In genomic region chr11:14335712-14336111, GRCh38 we compare ENCODE assay signal across 15 cellular contexts. TPM values are rescaled to one million over a fixed set of nuclear protein-coding genes. Genes with fewer than 3 reads are reported as not detected.
DNase-seq lines count a peak whose midpoint lies in the region; ATAC-seq, FAIRE-seq and TF ChIP-seq lines count a peak whose summit lies in the region.
"Had no signal": no experiment of that assay in that cellular context is flagged by ENCODE, and none has a peak within 500 bp of the region (broad histone marks: within the 10 kb centered on the region; RNA-seq: fewer than 3 reads in every experiment).

No MANE protein-coding gene starts in this region.

- peaks cover 22% of the 10 kb centered on the region for H3K4me1 ChIP-seq in DND-41 (ENCODE audit: insufficient read depth, low read length)
- peaks cover 83% of the 10 kb centered on the region for H3K4me1 ChIP-seq in HUES48 (ENCODE audit: control insufficient read depth, insufficient read depth, low read length)
- peaks cover 6% of the 10 kb centered on the region for H3K4me1 ChIP-seq in astrocyte (ENCODE audit: insufficient read depth, low read length)

- H3K27me3 Mint-ChIP-seq in astrocyte (ENCODE audit: low read depth, unreplicated experiment), result no peaks in the 10 kb centered on the region
- H3K27me3 Mint-ChIP-seq in naive B cell, result no peaks in the 10 kb centered on the region

- H4K20me1 ChIP-seq in DND-41 (ENCODE audit: insufficient read depth, low read length) (peaks cover 36% of the 10 kb centered on the region), astrocyte (ENCODE audit: insufficient read depth, low read length) (peaks cover 21% of the 10 kb centered on the region)

- H3K36me3 ChIP-seq in DND-41 (ENCODE audit: insufficient read depth, low read length), result no peaks in the 10 kb centered on the region; the same call in 1 of the 2 replicates
- no peaks in the 10 kb centered on the region for H3K36me3 ChIP-seq in HUES48 (ENCODE audit: control insufficient read depth, insufficient read depth, low read length)
- no peaks in the 10 kb centered on the region for H3K36me3 ChIP-seq in astrocyte (ENCODE audit: insufficient read depth, low read length)

- H3K27ac Mint-ChIP-seq in astrocyte (ENCODE audit: unreplicated experiment), result peak overlapping the region; percentile 95
- peak overlapping the region in 5 of 6 donors; percentile 31 to 85 (median 76) for H3K27ac Mint-ChIP-seq in naive B cell
- H3K27ac Mint-ChIP-seq: CD14-positive monocyte had no signal

- ATAC-seq in DND-41 (ENCODE audit: insufficient read depth, low read depth), result no peak
- ATAC-seq in naive B cell (ENCODE audit: low read depth in 2 of 2), result no peak
- ATAC-seq in GM18867 (IDR thresholded peaks at IDR 0.05; ENCODE audit: unreplicated experiment), result no peak
- ATAC-seq in GM19463 (IDR thresholded peaks at IDR 0.05; ENCODE audit: unreplicated experiment), result no peak

- H2AFZ ChIP-seq in DND-41 (ENCODE audit: low read depth, low read length) (no peak overlapping the region), astrocyte (ENCODE audit: low read depth, low read length) (no peak overlapping the region)

- H3K4me3 Mint-ChIP-seq in astrocyte (ENCODE audit: unreplicated experiment) (peak overlapping the region; percentile 82), naive B cell (peak overlapping the region in 7 of 8 donors; percentile 12 to 85 (median 55))
- H3K4me3 Mint-ChIP-seq: CD14-positive monocyte had no signal

- TF ChIP-seq CTCF in DND-41 (IDR thresholded peaks at IDR 0.05; ENCODE audit: borderline replicate concordance, extremely low read depth, low read length, poor library complexity, severe bottlenecking) (no peak), astrocyte (IDR thresholded peaks at IDR 0.05; ENCODE audit: insufficient read depth, low read depth, low read length) (no peak), D721Med (IDR thresholded peaks at IDR 0.05; ENCODE audit: insufficient read depth, missing control alignments) (no peak)

- no peaks in the 10 kb centered on the region for H3K9me3 Mint-ChIP-seq in astrocyte (ENCODE audit: unreplicated experiment)
- peaks cover 8 to 20% (median 14%) of the 10 kb centered on the region in 7 donors for H3K9me3 Mint-ChIP-seq in naive B cell

- H3K4me1 Mint-ChIP-seq in astrocyte (ENCODE audit: low read depth, unreplicated experiment) (peaks cover 44% of the 10 kb centered on the region), naive B cell (peaks cover 55 to 85% (median 75%) of the 10 kb centered on the region in 3 donors)
- H3K4me1 Mint-ChIP-seq: CD14-positive monocyte had no signal

- H3K36me3 Mint-ChIP-seq in astrocyte (ENCODE audit: low read depth, unreplicated experiment) (no peaks in the 10 kb centered on the region), naive B cell (peaks cover 8 to 17% of the 10 kb centered on the region in 2 donors)
- H3K36me3 Mint-ChIP-seq: CD14-positive monocyte had no signal

- H3K27me3 ChIP-seq in DND-41 (ENCODE audit: insufficient read depth, low read length, poor library complexity) (no peaks in the 10 kb centered on the region), HUES48 (ENCODE audit: control insufficient read depth, insufficient read depth, low read length) (no peaks in the 10 kb centered on the region), astrocyte (ENCODE audit: insufficient read depth, low read length) (no peaks in the 10 kb centered on the region)

- no peak overlapping the region for H3K4me2 ChIP-seq in DND-41 (ENCODE audit: insufficient read depth, low read length)
- H3K4me2 ChIP-seq in astrocyte (ENCODE audit: low read length), result peak overlapping the region; percentile 66

- FAIRE-seq in astrocyte (lab: Jason Lieb, UNC) (peak; percentile 34), D721Med (lab: Jason Lieb, UNC) (no peak)

- H3K27ac ChIP-seq in DND-41 (ENCODE audit: low read length), result peak overlapping the region; percentile 41
- H3K27ac ChIP-seq in HUES48 (ENCODE audit: low read depth, low read length), result peak overlapping the region; percentile 17
- peak overlapping the region; percentile 87 for H3K27ac ChIP-seq in astrocyte (ENCODE audit: low read depth, low read length)

- DNase-seq in DND-41 (no peak), astrocyte (ENCODE audit: low read depth) (no peak), naive B cell (no peak), D721Med (ENCODE audit: insufficient read length, low spot score) (no peak), NCI-H345 treated with DMSO at 0.1 percent for 48 hours (lab: John Stamatoyannopoulos, UW; ENCODE audit: unreplicated experiment) (no peak)
- DNase-seq: NCI-H187; NCI-H524 treated with DMSO at 0.1 percent for 48 hours; retina; RPMI8226; stimulated activated CD4-positive, alpha-beta T cell treated with anti-CD3 and anti-CD28 coated beads, Interleukin-4, amount 100 ng/mL, for 24 hours; stimulated activated naive CD4-positive, alpha-beta T cell treated with Interleukin-2 at 50 U/mL for 16 hours had no signal

- H3K4me3 ChIP-seq in DND-41 (ENCODE audit: low read depth in 1 of 2, low read length in 2 of 2), result no peak overlapping the region
- H3K4me3 ChIP-seq in HUES48 (ENCODE audit: low read depth, low read length), result no peak overlapping the region
- no peak overlapping the region for H3K4me3 ChIP-seq in astrocyte (ENCODE audit: insufficient read depth, low read depth, low read length)

- H3K79me2 ChIP-seq in DND-41 (ENCODE audit: insufficient read depth, low read length), result peaks cover 100% of the 10 kb centered on the region
- peaks cover 99% of the 10 kb centered on the region for H3K79me2 ChIP-seq in astrocyte (ENCODE audit: insufficient read depth, low read length)

- H3K9ac ChIP-seq in DND-41 (ENCODE audit: low read depth, low read length), result no peak overlapping the region
- no peak overlapping the region for H3K9ac ChIP-seq in HUES48 (ENCODE audit: low read depth, low read length)
- no peak overlapping the region for H3K9ac ChIP-seq in astrocyte (ENCODE audit: low read length)

- peaks cover 3% of the 10 kb centered on the region for H3K9me3 ChIP-seq in DND-41 (ENCODE audit: insufficient read depth, low read length, severe bottlenecking)
- no peaks in the 10 kb centered on the region for H3K9me3 ChIP-seq in HUES48 (ENCODE audit: control insufficient read depth, insufficient read depth, low read length)
- H3K9me3 ChIP-seq in astrocyte (ENCODE audit: insufficient read depth, low read depth, low read length), result no peaks in the 10 kb centered on the region

RNA-seq across cellular contexts. Expression of gene RRAS2, which starts 23.3 kb away (rescaled TPM):
- 120 and 150 TPM in 2 replicates for total RNA-seq in astrocyte
- 100 to 1,000 TPM in 4 of 6 donors, 10 to 100 TPM in 2; 95.9 to 155 (median 118) TPM for polyA plus RNA-seq in naive B cell (ENCODE audit: low read depth in 6 of 6)

Comparison
In these comparisons a context has a peak if more than half of its experiments do, and no peak if none do; other contexts are left out.
1. H3K27ac ChIP-seq: peak in every context shown above with its lines; median percentile 87 in astrocyte; 41 in DND-41; 17 in HUES48.